Comparison of ENCODE assay signal across 8 cellular contexts in the genomic region with DNA sequence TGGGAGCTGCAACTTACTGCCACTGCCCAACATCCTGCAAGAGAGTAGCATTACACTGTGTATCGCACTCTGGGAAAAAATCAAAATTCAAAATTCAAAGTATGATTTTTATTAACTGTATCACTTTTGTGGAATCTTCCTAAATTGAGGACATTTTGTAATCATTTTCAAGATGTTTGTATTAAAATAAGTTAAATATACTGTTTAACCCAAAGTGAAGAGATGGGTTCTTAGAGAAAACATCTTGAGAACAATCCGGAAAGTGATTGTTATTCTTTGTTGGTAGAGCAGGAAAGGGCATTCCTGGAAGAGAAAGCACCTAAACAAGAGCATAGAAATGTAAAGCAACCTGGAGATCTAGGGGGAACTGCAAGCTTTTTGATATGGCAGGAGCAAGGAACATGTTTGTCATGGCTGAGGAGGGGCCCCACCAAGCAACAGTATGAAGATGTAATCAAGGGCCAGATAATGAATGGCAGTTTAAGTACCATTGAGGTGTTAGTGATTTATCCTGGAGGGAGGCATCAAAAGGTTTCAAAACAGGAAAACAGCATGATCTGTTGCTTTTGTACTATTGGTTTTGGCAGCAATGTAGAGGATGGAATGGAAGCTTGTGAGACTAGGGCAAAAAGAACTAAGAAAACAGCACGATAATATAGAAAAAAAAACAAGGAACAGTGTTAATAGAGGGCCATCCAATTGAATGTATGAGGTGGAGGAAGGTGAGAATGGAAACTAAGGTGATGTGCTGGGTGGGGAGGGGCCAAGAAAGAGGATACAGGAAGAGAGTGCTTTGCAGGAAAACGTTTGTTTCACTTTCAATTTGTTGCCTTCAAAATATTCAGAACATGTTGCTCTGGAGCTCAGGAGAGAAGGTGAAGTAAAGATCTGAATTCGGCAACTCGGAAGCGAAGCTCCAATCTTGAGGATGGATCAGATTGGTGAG. TPM values are rescaled to one million over a fixed set of nuclear protein-coding genes. Genes with fewer than 3 reads are reported as not detected.
A peak's percentile ranks its signal among the peaks of the same experiment; 100 is the strongest.
DNase-seq lines count a peak whose midpoint lies in the region; ATAC-seq and TF ChIP-seq lines count a peak whose summit lies in the region.

No MANE protein-coding gene starts in this region.

- peak overlapping the region; percentile 92 for H3K27ac Mint-ChIP-seq in memory B cell

- H3K4me3 Mint-ChIP-seq in memory B cell = peak overlapping the region; percentile 95

- DNase-seq in AG08395 (ENCODE audit: low spot score) (peak; percentile 24), RPMI8226 (peak; percentile 62), cardiac fibroblast (ENCODE audit: low read depth in 2 of 2) (peak; percentile 32 to 33), memory B cell (ENCODE audit: low spot score in 2 of 2) (peak in 1 of 2 donors; percentile 14), HK-2 (ENCODE audit: unreplicated experiment) (no peak), ureter (ENCODE audit: low spot score) (no peak)

- peaks cover 2% of the 10 kb centered on the region for H3K36me3 Mint-ChIP-seq in memory B cell

- no peaks in the 10 kb centered on the region for H3K9me3 Mint-ChIP-seq in memory B cell

- peaks cover 15% of the 10 kb centered on the region for H3K4me1 Mint-ChIP-seq in memory B cell

- TF ChIP-seq CTCF in cardiac fibroblast (IDR thresholded peaks at IDR 0.05; ENCODE audit: low read depth, low read length) = no peak

- H3K27me3 Mint-ChIP-seq in memory B cell = peaks cover 3% of the 10 kb centered on the region

- ATAC-seq in GM18861 (IDR thresholded peaks at IDR 0.05; ENCODE audit: unreplicated experiment) = peak; percentile 94
- ATAC-seq in HG03060 (IDR thresholded peaks at IDR 0.05; ENCODE audit: low read depth, unreplicated experiment) = peak; percentile 89
- peak; percentile 95 for ATAC-seq in memory B cell (ENCODE audit: low read depth)

- H3K4me3 ChIP-seq in cardiac fibroblast (replicated peaks in 1 of 2; ENCODE audit: low read depth in 2 of 2, low read length in 2 of 2) = peak overlapping the region; percentile 19 to 37

RNA-seq across cellular contexts. Expression of gene SEC24D, which starts 14.2 kb away (rescaled TPM):
- 66.7 TPM for total RNA-seq in ureter

RNA-seq across cellular contexts. Expression of gene SYNPO2, which starts 38.5 kb away (rescaled TPM):
- total RNA-seq in ureter = 381 TPM

Comparison
In these comparisons a context has a peak if more than half of its experiments do, and no peak if none do; other contexts are left out.
1. DNase-seq: peak in AG08395 (single experiment), RPMI8226 (single experiment) and cardiac fibroblast (2 of 2); none in HK-2 (single experiment) and ureter (single experiment).
2. Peak in every context shown above with its lines, with median percentiles within 50 percentile points of each other: ATAC-seq.